Comparison of ENCODE assay signal across 17 cellular contexts in the genomic region with DNA sequence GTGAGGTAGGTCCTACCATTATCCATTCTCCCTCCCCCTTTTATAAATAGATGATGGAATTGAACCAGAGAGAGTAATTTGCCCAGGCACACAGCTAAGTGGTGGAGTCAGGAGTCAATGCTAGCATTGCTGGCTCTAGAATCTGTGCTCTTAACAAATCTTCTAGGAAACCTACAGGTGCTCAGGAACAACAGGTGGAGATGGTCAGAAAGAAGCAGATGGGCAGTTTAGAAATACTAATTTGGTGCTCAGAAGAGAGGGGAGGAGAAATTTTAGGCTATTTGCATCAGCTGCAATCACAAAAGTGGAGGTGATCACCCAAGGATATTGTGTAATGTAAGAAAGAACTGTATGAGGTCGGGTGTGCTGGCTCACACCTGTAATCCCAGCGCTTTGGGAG.
DNase-seq lines count a peak whose midpoint lies in the region; ATAC-seq and TF ChIP-seq lines count a peak whose summit lies in the region.
"Had no signal": no experiment of that assay in that cellular context is flagged by ENCODE, and none has a peak within 500 bp of the region (broad histone marks: within the 10 kb centered on the region; RNA-seq: fewer than 3 reads in every experiment).

No MANE protein-coding gene starts in this region.

- H3K27ac Mint-ChIP-seq in activated naive CD8-positive, alpha-beta T cell treated with anti-CD3 and anti-CD28 coated beads for 36 hours = peak overlapping the region; percentile 13
- no peak overlapping the region for H3K27ac Mint-ChIP-seq in activated naive CD8-positive, alpha-beta T cell treated with anti-CD3 and anti-CD28 coated beads, Interleukin-2, amount 50 U/mL, for 24 hours
- H3K27ac Mint-ChIP-seq in activated T-helper 17 cell treated with anti-CD3 and anti-CD28 coated beads, Interleukin-2, amount 50 U/mL, for 72 hours = peak overlapping the region; percentile 50
- peak overlapping the region; percentile 78 for H3K27ac Mint-ChIP-seq in stimulated activated memory B cell treated with anti-CD40 and anti-IgM and Interleukin-4, amounts not matched to agents 10 μg/mL and 1 μg/mL and 100 μg/mL, for 72 hours
- no peak overlapping the region for H3K27ac Mint-ChIP-seq in osteocyte (ENCODE audit: unreplicated experiment)
- H3K27ac Mint-ChIP-seq: GM23338 had no signal

- peaks cover 11% of the 10 kb centered on the region for H3K36me3 Mint-ChIP-seq in activated naive CD8-positive, alpha-beta T cell treated with anti-CD3 and anti-CD28 coated beads for 36 hours
- peaks cover 10% of the 10 kb centered on the region for H3K36me3 Mint-ChIP-seq in activated naive CD8-positive, alpha-beta T cell treated with anti-CD3 and anti-CD28 coated beads, Interleukin-2, amount 50 U/mL, for 24 hours (ENCODE audit: low read depth)
- H3K36me3 Mint-ChIP-seq in activated T-helper 17 cell treated with anti-CD3 and anti-CD28 coated beads, Interleukin-2, amount 50 U/mL, for 72 hours (ENCODE audit: low read depth) = peaks cover 13% of the 10 kb centered on the region
- peaks cover 12% of the 10 kb centered on the region for H3K36me3 Mint-ChIP-seq in stimulated activated memory B cell treated with anti-CD40 and anti-IgM and Interleukin-4, amounts not matched to agents 10 μg/mL and 1 μg/mL and 100 μg/mL, for 72 hours
- peaks cover 14% of the 10 kb centered on the region for H3K36me3 Mint-ChIP-seq in osteocyte (ENCODE audit: unreplicated experiment)

- no peak overlapping the region for H3K4me3 ChIP-seq in effector memory CD4-positive, alpha-beta T cell (ENCODE audit: insufficient read depth, low read depth, low read length, poor library complexity, severe bottlenecking)
- H3K4me3 ChIP-seq: BLaER1, GM12878, GM23338 had no signal

- H3K36me3 ChIP-seq in effector memory CD4-positive, alpha-beta T cell (ENCODE audit: control insufficient read depth, insufficient read depth, low read length) = no peaks in the 10 kb centered on the region

- no peaks in the 10 kb centered on the region for H3K27me3 Mint-ChIP-seq in activated naive CD8-positive, alpha-beta T cell treated with anti-CD3 and anti-CD28 coated beads for 36 hours
- no peaks in the 10 kb centered on the region for H3K27me3 Mint-ChIP-seq in activated naive CD8-positive, alpha-beta T cell treated with anti-CD3 and anti-CD28 coated beads, Interleukin-2, amount 50 U/mL, for 24 hours
- H3K27me3 Mint-ChIP-seq in activated T-helper 17 cell treated with anti-CD3 and anti-CD28 coated beads, Interleukin-2, amount 50 U/mL, for 72 hours = no peaks in the 10 kb centered on the region
- H3K27me3 Mint-ChIP-seq in stimulated activated memory B cell treated with anti-CD40 and anti-IgM and Interleukin-4, amounts not matched to agents 10 μg/mL and 1 μg/mL and 100 μg/mL, for 72 hours = no peaks in the 10 kb centered on the region
- H3K27me3 Mint-ChIP-seq in osteocyte (ENCODE audit: unreplicated experiment) = no peaks in the 10 kb centered on the region
- H3K27me3 Mint-ChIP-seq: CD4-positive, alpha-beta memory T cell; IgD-negative memory B cell had no signal

- TF ChIP-seq CTCF in osteocyte (IDR thresholded peaks at IDR 0.05) = no peak

- no peak overlapping the region for H3K4me3 Mint-ChIP-seq in activated naive CD8-positive, alpha-beta T cell treated with anti-CD3 and anti-CD28 coated beads for 36 hours
- no peak overlapping the region for H3K4me3 Mint-ChIP-seq in activated naive CD8-positive, alpha-beta T cell treated with anti-CD3 and anti-CD28 coated beads, Interleukin-2, amount 50 U/mL, for 24 hours
- H3K4me3 Mint-ChIP-seq in activated T-helper 17 cell treated with anti-CD3 and anti-CD28 coated beads, Interleukin-2, amount 50 U/mL, for 72 hours = no peak overlapping the region
- H3K4me3 Mint-ChIP-seq in stimulated activated memory B cell treated with anti-CD40 and anti-IgM and Interleukin-4, amounts not matched to agents 10 μg/mL and 1 μg/mL and 100 μg/mL, for 72 hours = no peak overlapping the region
- H3K4me3 Mint-ChIP-seq in osteocyte (ENCODE audit: unreplicated experiment) = no peak overlapping the region
- H3K4me3 Mint-ChIP-seq: GM23338 had no signal

- H3K27me3 ChIP-seq in effector memory CD4-positive, alpha-beta T cell (replicated peaks; ENCODE audit: control insufficient read depth, insufficient read depth, low read length, poor library complexity, severe bottlenecking) = no peaks in the 10 kb centered on the region
- H3K27me3 ChIP-seq: BLaER1 had no signal

- peaks cover 4% of the 10 kb centered on the region for H3K9me3 Mint-ChIP-seq in activated naive CD8-positive, alpha-beta T cell treated with anti-CD3 and anti-CD28 coated beads for 36 hours
- peaks cover 4% of the 10 kb centered on the region for H3K9me3 Mint-ChIP-seq in activated naive CD8-positive, alpha-beta T cell treated with anti-CD3 and anti-CD28 coated beads, Interleukin-2, amount 50 U/mL, for 24 hours
- H3K9me3 Mint-ChIP-seq in activated T-helper 17 cell treated with anti-CD3 and anti-CD28 coated beads, Interleukin-2, amount 50 U/mL, for 72 hours = no peaks in the 10 kb centered on the region
- H3K9me3 Mint-ChIP-seq in stimulated activated memory B cell treated with anti-CD40 and anti-IgM and Interleukin-4, amounts not matched to agents 10 μg/mL and 1 μg/mL and 100 μg/mL, for 72 hours = no peaks in the 10 kb centered on the region
- no peaks in the 10 kb centered on the region for H3K9me3 Mint-ChIP-seq in osteocyte (ENCODE audit: unreplicated experiment)
- H3K9me3 Mint-ChIP-seq: CD14-positive monocyte, GM23338, IgD-negative memory B cell had no signal

- no peaks in the 10 kb centered on the region for H3K9me3 ChIP-seq in effector memory CD4-positive, alpha-beta T cell (ENCODE audit: control insufficient read depth, low read length)

- no peaks in the 10 kb centered on the region for H3K4me1 ChIP-seq in effector memory CD4-positive, alpha-beta T cell (ENCODE audit: control insufficient read depth, insufficient read depth, low read length, poor library complexity, severe bottlenecking)

- ATAC-seq in activated naive CD8-positive, alpha-beta T cell treated with anti-CD3 and anti-CD28 coated beads, Interleukin-2, amount 50 U/mL, for 24 hours = no peak
- ATAC-seq in activated T-helper 17 cell treated with anti-CD3 and anti-CD28 coated beads, Interleukin-2, amount 50 U/mL, for 72 hours (replicated peaks) = no peak
- ATAC-seq in stimulated activated memory B cell treated with anti-CD40 and anti-IgM and Interleukin-4, amounts not matched to agents 10 μg/mL and 1 μg/mL and 100 μg/mL, for 72 hours = no peak
- ATAC-seq: HCT116 had no signal

- H3K27ac ChIP-seq in effector memory CD4-positive, alpha-beta T cell (ENCODE audit: insufficient read depth, low read length, poor library complexity, severe bottlenecking) = no peak overlapping the region

- no peak for DNase-seq in activated naive CD8-positive, alpha-beta T cell treated with anti-CD3 and anti-CD28 coated beads for 36 hours
- DNase-seq in activated naive CD8-positive, alpha-beta T cell treated with anti-CD3 and anti-CD28 coated beads, Interleukin-2, amount 50 U/mL, for 24 hours = no peak
- DNase-seq in NCI-H69 (lab: John Stamatoyannopoulos, UW) (peak; percentile 73), osteocyte (ENCODE audit: extremely low spot score, unreplicated experiment) (no peak), HCEC 1CT (no peak)
- no peak for DNase-seq in effector memory CD4-positive, alpha-beta T cell
- DNase-seq: 8988T; CD4-positive, alpha-beta memory T cell; DMS79 treated with DMSO at 0.1 percent for 48 hours had no signal

- H3K4me1 Mint-ChIP-seq in activated naive CD8-positive, alpha-beta T cell treated with anti-CD3 and anti-CD28 coated beads for 36 hours = peaks cover 26% of the 10 kb centered on the region
- peaks cover 47% of the 10 kb centered on the region for H3K4me1 Mint-ChIP-seq in activated naive CD8-positive, alpha-beta T cell treated with anti-CD3 and anti-CD28 coated beads, Interleukin-2, amount 50 U/mL, for 24 hours
- peaks cover 26% of the 10 kb centered on the region for H3K4me1 Mint-ChIP-seq in activated T-helper 17 cell treated with anti-CD3 and anti-CD28 coated beads, Interleukin-2, amount 50 U/mL, for 72 hours
- H3K4me1 Mint-ChIP-seq in stimulated activated memory B cell treated with anti-CD40 and anti-IgM and Interleukin-4, amounts not matched to agents 10 μg/mL and 1 μg/mL and 100 μg/mL, for 72 hours = peaks cover 40% of the 10 kb centered on the region
- H3K4me1 Mint-ChIP-seq in osteocyte (ENCODE audit: unreplicated experiment) = peaks cover 20% of the 10 kb centered on the region

Comparison
In these comparisons a context has a peak if more than half of its experiments do, and no peak if none do; other contexts are left out.
1. H3K27ac Mint-ChIP-seq: peak in activated naive CD8-positive, alpha-beta T cell treated with anti-CD3 and anti-CD28 coated beads for 36 hours (single experiment), activated T-helper 17 cell treated with anti-CD3 and anti-CD28 coated beads, Interleukin-2, amount 50 U/mL, for 72 hours (single experiment) and stimulated activated memory B cell treated with anti-CD40 and anti-IgM and Interleukin-4, amounts not matched to agents 10 μg/mL and 1 μg/mL and 100 μg/mL, for 72 hours (single experiment); none in activated naive CD8-positive, alpha-beta T cell treated with anti-CD3 and anti-CD28 coated beads, Interleukin-2, amount 50 U/mL, for 24 hours (single experiment) and osteocyte (single experiment).